In genomic region chr17:43213545-43213944, GRCh38 we compare ENCODE assay signal across 19 cellular contexts. TPM values are rescaled to one million over a fixed set of nuclear protein-coding genes. Genes with fewer than 3 reads are reported as not detected.
DNase-seq lines count a peak whose midpoint lies in the region; ATAC-seq and TF ChIP-seq lines count a peak whose summit lies in the region.
"Had no signal": no experiment of that assay in that cellular context is flagged by ENCODE, and none has a peak within 500 bp of the region (broad histone marks: within the 10 kb centered on the region; RNA-seq: fewer than 3 reads in every experiment).

No MANE protein-coding gene starts in this region.

- no peak for TF ChIP-seq CTCF in activated CD8-positive, alpha-beta T cell treated with anti-CD3 and anti-CD28 coated beads for 36 hours (IDR thresholded peaks at IDR 0.05)
- TF ChIP-seq CTCF in OCI-LY7 (conservative IDR thresholded peaks at IDR 0.05; ENCODE audit: low read length) = no peak
- no peak for TF ChIP-seq CTCF in hepatocyte (IDR thresholded peaks at IDR 0.05; ENCODE audit: poor library complexity)
- TF ChIP-seq CTCF in spleen (IDR thresholded peaks at IDR 0.05 in 8 of 11, conservative IDR thresholded peaks at IDR 0.05 in 3 of 11) = no peak
- no peak for TF ChIP-seq CTCF in GM13977 (IDR thresholded peaks at IDR 0.05; ENCODE audit: extremely low read depth, insufficient read depth, missing control alignments)

- H3K9me2 ChIP-seq in OCI-LY7 (ENCODE audit: insufficient read depth, low read length) = no peaks in the 10 kb centered on the region
- H3K9me2 ChIP-seq in hepatocyte (replicated peaks; ENCODE audit: insufficient read depth) = no peaks in the 10 kb centered on the region

- H3K4me2 ChIP-seq in OCI-LY7 (ENCODE audit: low read length) = peak overlapping the region; percentile 91
- peak overlapping the region; percentile 93 for H3K4me2 ChIP-seq in hepatocyte

- H3K4me1 Mint-ChIP-seq in activated CD8-positive, alpha-beta T cell treated with anti-CD3 and anti-CD28 coated beads, Interleukin-2, amount 10 ng/mL, durations not matched to agents 7 days and 5 days (ENCODE audit: low read depth) = peaks cover 44% of the 10 kb centered on the region
- peaks cover 43% of the 10 kb centered on the region for H3K4me1 Mint-ChIP-seq in activated CD8-positive, alpha-beta T cell treated with anti-CD3 and anti-CD28 coated beads for 36 hours (ENCODE audit: low read depth)

- peak overlapping the region; percentile 70 for H3K4me3 ChIP-seq in OCI-LY7 (ENCODE audit: low read depth, low read length, poor library complexity, severe bottlenecking)
- no peak overlapping the region for H3K4me3 ChIP-seq in hepatocyte
- H3K4me3 ChIP-seq in spleen = peak overlapping the region in 4 of 8 donors; percentile 58 to 89 (median 65)
- H3K4me3 ChIP-seq: MG63 had no signal

- no TSS peak for BruUV-seq in OCI-LY7 (replicated peaks; lab: Mats Ljungman, UMichigan)

- peak overlapping the region; percentile 90 for H3K4me3 Mint-ChIP-seq in activated CD8-positive, alpha-beta T cell treated with anti-CD3 and anti-CD28 coated beads, Interleukin-2, amount 10 ng/mL, durations not matched to agents 7 days and 5 days
- H3K4me3 Mint-ChIP-seq in activated CD8-positive, alpha-beta T cell treated with anti-CD3 and anti-CD28 coated beads for 36 hours = no peak overlapping the region

- in situ Hi-C loops in GM13977 (cut with MboI; ENCODE audit: low pct_unique_long_range_greater_than_20kb, low sequenced_read_pairs, unreplicated experiment) = no loop called here

- H2AFZ ChIP-seq in OCI-LY7 (ENCODE audit: low read length) = no peak overlapping the region
- H2AFZ ChIP-seq in hepatocyte = no peak overlapping the region

- DNase-seq in activated CD8-positive, alpha-beta T cell treated with anti-CD3 and anti-CD28 coated beads, Interleukin-2, amount 10 ng/mL, durations not matched to agents 7 days and 5 days = no peak
- DNase-seq in activated CD8-positive, alpha-beta T cell treated with anti-CD3 and anti-CD28 coated beads for 36 hours = no peak
- DNase-seq in OCI-LY7 (ENCODE audit: low spot score) (no peak), hepatocyte (ENCODE audit: low spot score) (no peak), spleen (peak; percentile 27), GM13977 (ENCODE audit: low spot score) (no peak)
- no peak for DNase-seq in activated naive CD4-positive, alpha-beta T cell treated with Interleukin-2 at 50 U/mL for 16 hours
- DNase-seq: amygdala, DMS53, esophagus squamous epithelium, hippocampal formation, MG63, NCI-H2081, NCI-H774, T1000 had no signal

- H3K27ac ChIP-seq in OCI-LY7 (ENCODE audit: low read depth, low read length, poor library complexity, severe bottlenecking) (no peak overlapping the region), hepatocyte (no peak overlapping the region), spleen (peak overlapping the region in 2 of 8 donors; percentile 89 to 93)
- H3K27ac ChIP-seq: thoracic aorta had no signal

- ATAC-seq in activated CD8-positive, alpha-beta T cell treated with anti-CD3 and anti-CD28 coated beads, Interleukin-2, amount 10 ng/mL, durations not matched to agents 7 days and 5 days = no peak
- ATAC-seq in activated CD8-positive, alpha-beta T cell treated with anti-CD3 and anti-CD28 coated beads for 36 hours = no peak
- no peak for ATAC-seq in GM21381 (IDR thresholded peaks at IDR 0.05; ENCODE audit: unreplicated experiment)

- no peaks in the 10 kb centered on the region for H3K79me2 ChIP-seq in OCI-LY7 (ENCODE audit: insufficient read depth, low read depth, low read length)
- H3K79me2 ChIP-seq in hepatocyte = peaks cover 4% of the 10 kb centered on the region

- no peaks in the 10 kb centered on the region for H3K9me3 Mint-ChIP-seq in activated CD8-positive, alpha-beta T cell treated with anti-CD3 and anti-CD28 coated beads, Interleukin-2, amount 10 ng/mL, durations not matched to agents 7 days and 5 days (ENCODE audit: insufficient read depth)
- H3K9me3 Mint-ChIP-seq in activated CD8-positive, alpha-beta T cell treated with anti-CD3 and anti-CD28 coated beads for 36 hours = no peaks in the 10 kb centered on the region

- no peaks in the 10 kb centered on the region for H3K9me3 ChIP-seq in OCI-LY7 (ENCODE audit: low read length)
- no peaks in the 10 kb centered on the region for H3K9me3 ChIP-seq in hepatocyte (ENCODE audit: low read depth)
- no peaks in the 10 kb centered on the region for H3K9me3 ChIP-seq in spleen
- H3K9me3 ChIP-seq: esophagus squamous epithelium, MG63, thoracic aorta had no signal

- H3K4me1 ChIP-seq in OCI-LY7 (ENCODE audit: insufficient read depth, low read length, poor library complexity, severe bottlenecking) (peaks cover 32% of the 10 kb centered on the region), hepatocyte (ENCODE audit: insufficient read depth) (peaks cover 34% of the 10 kb centered on the region), spleen (peaks cover 16 to 51% (median 34%) of the 10 kb centered on the region in 6 donors)

- TF ChIP-seq POLR2A in spleen (IDR thresholded peaks at IDR 0.05) = no peak

- POLR2A ChIA-PET in activated CD8-positive, alpha-beta T cell treated with anti-CD3 and anti-CD28 coated beads, Interleukin-2, amount 10 ng/mL, durations not matched to agents 7 days and 5 days (lab: Charles Lee) = interaction anchor here (1.3 to 11.7 kb wide), 3 partner anchors 42 to 147 kb away, joined by 4 to 253 read pairs (median 5); partner anchors contain the start of gene NBR1
- POLR2A ChIA-PET in activated CD8-positive, alpha-beta T cell treated with anti-CD3 and anti-CD28 coated beads for 36 hours (lab: Charles Lee) = interaction anchor here (1.3 to 5.9 kb wide), 2 partner anchors 42 to 102 kb away, joined by 5 to 86 read pairs; partner anchors contain the start of gene NBR1
- POLR2A ChIA-PET in OCI-LY7 (lab: Charles Lee) = no interaction called here

- H3K27me3 ChIP-seq in hepatocyte (no peaks in the 10 kb centered on the region), spleen (replicated peaks in 1 of 7) (no peaks in the 10 kb centered on the region)
- H3K27me3 ChIP-seq: esophagus squamous epithelium, MG63 had no signal

- H3K36me3 Mint-ChIP-seq in activated CD8-positive, alpha-beta T cell treated with anti-CD3 and anti-CD28 coated beads, Interleukin-2, amount 10 ng/mL, durations not matched to agents 7 days and 5 days (ENCODE audit: low read depth) = peaks cover 31% of the 10 kb centered on the region
- peaks cover 37% of the 10 kb centered on the region for H3K36me3 Mint-ChIP-seq in activated CD8-positive, alpha-beta T cell treated with anti-CD3 and anti-CD28 coated beads for 36 hours (ENCODE audit: low read depth)

- H3K27me3 Mint-ChIP-seq in activated CD8-positive, alpha-beta T cell treated with anti-CD3 and anti-CD28 coated beads, Interleukin-2, amount 10 ng/mL, durations not matched to agents 7 days and 5 days (ENCODE audit: low read depth) = no peaks in the 10 kb centered on the region
- H3K27me3 Mint-ChIP-seq in activated CD8-positive, alpha-beta T cell treated with anti-CD3 and anti-CD28 coated beads for 36 hours = no peaks in the 10 kb centered on the region

- peaks cover 4% of the 10 kb centered on the region; the same call in 1 of the 2 replicates for H3K36me3 ChIP-seq in OCI-LY7 (ENCODE audit: insufficient read depth, low read length)
- no peaks in the 10 kb centered on the region for H3K36me3 ChIP-seq in hepatocyte (replicated peaks; ENCODE audit: insufficient read depth, low read depth)
- H3K36me3 ChIP-seq in spleen = peaks cover 0 to 79% (median 37%) of the 10 kb centered on the region in 6 donors

- 88% methylated on average over 2 of the region's 2 CpGs for WGBS in hepatocyte (ENCODE audit: low lambda C conversion rate, missing lambda C conversion rate)
- 89 to 98% (median 96%) methylated on average over 2 of the region's 2 CpGs for WGBS in spleen, 5 donors

- H3K27ac Mint-ChIP-seq in activated CD8-positive, alpha-beta T cell treated with anti-CD3 and anti-CD28 coated beads, Interleukin-2, amount 10 ng/mL, durations not matched to agents 7 days and 5 days = peak overlapping the region; percentile 9
- no peak overlapping the region for H3K27ac Mint-ChIP-seq in activated CD8-positive, alpha-beta T cell treated with anti-CD3 and anti-CD28 coated beads for 36 hours

- intact Hi-C loops in activated CD8-positive, alpha-beta T cell treated with anti-CD3 and anti-CD28 coated beads for 36 hours (cut with micrococcal nuclease) = loop anchor here (5.0 to 10.0 kb wide), 2 partner anchors 41 to 199 kb away; partner anchors contain the start of gene NBR1
- intact Hi-C loops in OCI-LY7 (cut with micrococcal nuclease; ENCODE audit: unreplicated experiment) (loop anchor here (5.0 kb wide), 1 partner anchor 191 kb away; the partner anchor contains the start of gene VAT1), spleen (cut with DNase I; ENCODE audit: low total_unique reads) (no loop called here)

- CTCF ChIA-PET in activated CD8-positive, alpha-beta T cell treated with anti-CD3 and anti-CD28 coated beads, Interleukin-2, amount 10 ng/mL, durations not matched to agents 7 days and 5 days (lab: Charles Lee) = interaction anchor here (1.2 to 1.7 kb wide), 4 partner anchors 22 to 97 kb away, joined by 3 to 6 read pairs (median 4); no protein-coding TSS in a partner anchor
- CTCF ChIA-PET in activated CD8-positive, alpha-beta T cell treated with anti-CD3 and anti-CD28 coated beads for 36 hours (lab: Charles Lee) = interaction anchor here (1.2 to 1.6 kb wide), 8 partner anchors 12 to 216 kb away, joined by 3 to 6 read pairs (median 4); partner anchors contain the start of gene RPL27
- CTCF ChIA-PET in OCI-LY7 (lab: Charles Lee; ENCODE audit: unreplicated experiment) = interaction anchor here (1.5 kb wide), 1 partner anchor 13 kb away, joined by 5 read pairs; no protein-coding TSS in a partner anchor

- H4K20me1 ChIP-seq in OCI-LY7 (ENCODE audit: insufficient read depth, low read length) (no peaks in the 10 kb centered on the region), hepatocyte (ENCODE audit: insufficient read depth, poor library complexity, severe bottlenecking) (no peaks in the 10 kb centered on the region)

RNA-seq across cellular contexts. Expression of gene TMEM106A, which starts 1.9 kb away (rescaled TPM):
- 10 to 100 TPM; 10.1 to 12.4 TPM for total RNA-seq in activated CD8-positive, alpha-beta T cell treated with anti-CD3 and anti-CD28 coated beads, Interleukin-2, amount 10 ng/mL, durations not matched to agents 7 days and 5 days
- 1 to 10 TPM; 9.2 to 9.8 TPM for total RNA-seq in activated CD8-positive, alpha-beta T cell treated with anti-CD3 and anti-CD28 coated beads for 36 hours
- total RNA-seq in OCI-LY7 (2014; rRNA removed; shearing (Covaris generic)) = 7.1 and 9.4 TPM in 2 replicates
- total RNA-seq in OCI-LY7 (2022) = 17.1 and 19.1 TPM in 2 replicates
- total RNA-seq in hepatocyte = 6.7 and 11.4 TPM in 2 replicates
- 7.2 and 8.4 TPM in 2 replicates for polyA plus RNA-seq in hepatocyte
- 10 to 100 TPM; 25.7 to 53.4 (median 32.9) TPM for total RNA-seq in spleen
- 10 to 100 TPM in 1 of 3 donors, 1 to 10 TPM in 2; 2.8 to 11.9 (median 3.3) TPM for polyA plus RNA-seq in spleen
- polyA plus RNA-seq: neural cell had no signal

RNA-seq across cellular contexts. Expression of gene CCDC200, which starts 14.9 kb away (rescaled TPM):
- not detected for total RNA-seq in activated CD8-positive, alpha-beta T cell treated with anti-CD3 and anti-CD28 coated beads, Interleukin-2, amount 10 ng/mL, durations not matched to agents 7 days and 5 days
- total RNA-seq in activated CD8-positive, alpha-beta T cell treated with anti-CD3 and anti-CD28 coated beads for 36 hours = not detected
- not detected in 2 replicates for total RNA-seq in OCI-LY7 (2014; rRNA removed; shearing (Covaris generic))
- total RNA-seq in OCI-LY7 (2022) = not detected in 2 replicates
- total RNA-seq in hepatocyte = not detected in 2 replicates
- 2.8 and 3.2 TPM in 2 replicates for polyA plus RNA-seq in hepatocyte
- total RNA-seq in spleen = under 1 TPM in 1 of 7 donors, not detected in 6; 0.64 TPM
- polyA plus RNA-seq in spleen = under 1 TPM in 2 of 3 donors, not detected in 1; 0.17 to 0.35 TPM
- total RNA-seq: esophagus squamous epithelium, thoracic aorta had no signal
- polyA plus RNA-seq: AG04450, neural cell had no signal

RNA-seq across cellular contexts. Expression of gene RNU2-1, which starts 20.2 kb away (rescaled TPM):
- total RNA-seq in activated CD8-positive, alpha-beta T cell treated with anti-CD3 and anti-CD28 coated beads, Interleukin-2, amount 10 ng/mL, durations not matched to agents 7 days and 5 days = 1,000 to 10,000 TPM; 4,963 to 6,708 TPM
- 1,000 to 10,000 TPM; 3,772 to 4,070 TPM for total RNA-seq in activated CD8-positive, alpha-beta T cell treated with anti-CD3 and anti-CD28 coated beads for 36 hours
- total RNA-seq in OCI-LY7 (2014; rRNA removed; shearing (Covaris generic)) = not detected in 2 replicates
- total RNA-seq in OCI-LY7 (2022) (7,263 and 7,340 TPM in 2 replicates), hepatocyte (not detected in 2 replicates), spleen (over 10,000 TPM in 1 of 7 donors, 1,000 to 10,000 TPM in 3, not detected in 3; 8,053 to 10,281 (median 8,790) TPM)
- polyA plus RNA-seq in hepatocyte (2.9 TPM in 1 of 2 replicates, not detected in the other), spleen (not detected)
- total RNA-seq: esophagus squamous epithelium, thoracic aorta had no signal
- polyA plus RNA-seq: AG04450, neural cell had no signal

RNA-seq across cellular contexts. Expression of gene NBR1, which starts 42.5 kb away (rescaled TPM):
- 10 to 100 TPM; 40.9 to 41.3 TPM for total RNA-seq in activated CD8-positive, alpha-beta T cell treated with anti-CD3 and anti-CD28 coated beads, Interleukin-2, amount 10 ng/mL, durations not matched to agents 7 days and 5 days
- total RNA-seq in activated CD8-positive, alpha-beta T cell treated with anti-CD3 and anti-CD28 coated beads for 36 hours = 10 to 100 TPM; 45.6 to 46.5 TPM
- total RNA-seq in OCI-LY7 (2014; rRNA removed; shearing (Covaris generic)) = 15.2 and 16.2 TPM in 2 replicates
- total RNA-seq in OCI-LY7 (2022) = 38.6 and 48.3 TPM in 2 replicates
- 82.4 and 82.7 TPM in 2 replicates for total RNA-seq in hepatocyte
- 37.6 and 37.7 TPM in 2 replicates for polyA plus RNA-seq in hepatocyte
- 100 to 1,000 TPM in 1 of 7 donors, 10 to 100 TPM in 6; 69.2 to 103 (median 91.5) TPM for total RNA-seq in spleen
- 10 to 100 TPM; 18.5 to 29.3 (median 22.0) TPM for polyA plus RNA-seq in spleen
